ENCODE assay signal across 8 cellular contexts in genomic region chr1:120723715-120724402, GRCh38. TPM values are rescaled to one million over a fixed set of nuclear protein-coding genes. Genes with fewer than 3 reads are reported as not detected.
DNase-seq lines count a peak whose midpoint lies in the region; TF ChIP-seq lines count a peak whose summit lies in the region.
"Not testable (repeated sequence)": the region's sequence is repeated elsewhere in the genome, so short reads cannot be mapped to it uniquely, and the experiment has no call there.

NBPF26 (plus strand) TSS chr1:120723945.

- H3K4me3 ChIP-seq in MG63 (peak within 1 kb of the TSS; percentile 59), mesenchymal stem cell (ENCODE audit: insufficient read depth in 1 of 2, low read depth in 1 of 2, low read length in 2 of 2) (peak within 1 kb of the TSS; percentile 68 to 77), spleen (peak within 1 kb of the TSS in 6 of 8 donors; percentile 45 to 70 (median 54)), thymus (ENCODE audit: low read length) (peak within 1 kb of the TSS; percentile 43)

- not testable (repeated sequence) for H2BK12ac ChIP-seq in mesenchymal stem cell (ENCODE audit: low read length in 2 of 2)

- H3K36me3 ChIP-seq in MG63; mesenchymal stem cell (ENCODE audit: control insufficient read depth in 1 of 2, insufficient read depth in 2 of 2, low read depth in 1 of 2, low read length in 2 of 2); spleen; thymus (ENCODE audit: control insufficient read depth, insufficient read depth): not testable (repeated sequence)

- H3K14ac ChIP-seq in mesenchymal stem cell (ENCODE audit: low read length in 2 of 2), result not testable (repeated sequence)

- H3K4ac ChIP-seq in mesenchymal stem cell (ENCODE audit: low read depth in 1 of 2, low read length in 2 of 2), result not testable (repeated sequence)

- not testable (repeated sequence) for H3K79me1 ChIP-seq in mesenchymal stem cell (replicated peaks; ENCODE audit: low read length, poor library complexity, severe bottlenecking)

- H2BK120ac ChIP-seq in mesenchymal stem cell (ENCODE audit: low read depth, low read length), result peak within 1 kb of the TSS; percentile 19

- not testable (repeated sequence) for H3K27ac ChIP-seq in mesenchymal stem cell (ENCODE audit: low read length, poor library complexity, severe bottlenecking); thymus (ENCODE audit: low read depth)
- peak within 1 kb of the TSS in 6 of 8 donors; percentile 53 to 82 (median 68) for H3K27ac ChIP-seq in spleen

- not testable (repeated sequence) for H4K91ac ChIP-seq in mesenchymal stem cell (ENCODE audit: low read length)

- not testable (repeated sequence) for H3K4me2 ChIP-seq in mesenchymal stem cell (ENCODE audit: low read length, poor library complexity, severe bottlenecking)

- H3K4me1 ChIP-seq in mesenchymal stem cell (ENCODE audit: control insufficient read depth, insufficient read depth, low read depth, low read length); spleen; thymus (ENCODE audit: control insufficient read depth, insufficient read depth, low read length): not testable (repeated sequence)

- not testable (repeated sequence) for H2AK5ac ChIP-seq in mesenchymal stem cell (ENCODE audit: low read length, severe bottlenecking)

- TF ChIP-seq POLR2A in erythroblast (IDR thresholded peaks at IDR 0.05; ENCODE audit: low read length) (peak; percentile 14), spleen (IDR thresholded peaks at IDR 0.05) (peak in 1 of 3 donors; percentile 30)

- H4K8ac ChIP-seq in mesenchymal stem cell (ENCODE audit: low read length), result not testable (repeated sequence)

- H3K23ac ChIP-seq in mesenchymal stem cell (ENCODE audit: low read length in 2 of 2), result not testable (repeated sequence)

- H2BK15ac ChIP-seq in mesenchymal stem cell (ENCODE audit: low read depth, poor library complexity, severe bottlenecking), result not testable (repeated sequence)

- intact Hi-C loops in spleen (cut with DNase I; ENCODE audit: low total_unique reads), result not testable (repeated sequence)

- peak within 1 kb of the TSS; percentile 77 for H3K9ac ChIP-seq in mesenchymal stem cell (ENCODE audit: low read length)

- H2BK5ac ChIP-seq in mesenchymal stem cell (ENCODE audit: low read depth, low read length, poor library complexity, severe bottlenecking), result not testable (repeated sequence)

- not testable (repeated sequence) for H3K9me3 ChIP-seq in MG63; mesenchymal stem cell (ENCODE audit: control insufficient read depth, low read length); spleen; thymus (ENCODE audit: control insufficient read depth)

- peak within 1 kb of the TSS; percentile 33 to 34 for H3K18ac ChIP-seq in mesenchymal stem cell (ENCODE audit: low read depth in 1 of 2, low read length in 2 of 2)

- not testable (repeated sequence) for H3K27me3 ChIP-seq in MG63; mesenchymal stem cell (ENCODE audit: control insufficient read depth in 1 of 2, insufficient read depth in 1 of 2, low read length in 2 of 2); spleen (replicated peaks in 1 of 7); thymus (ENCODE audit: control insufficient read depth, insufficient read depth)

- DNase-seq in ELF-1 (ENCODE audit: low read depth, low spot score), result peak; percentile 70
- DNase-seq in MG63, result peak; percentile 87
- DNase-seq in T1000 (lab: John Stamatoyannopoulos, UW), result peak; percentile 81
- DNase-seq in activated gamma-delta T cell treated with Interleukin-2 at 50 U/mL for 16 hours, result peak; percentile 56
- DNase-seq in erythroblast (lab: John Stamatoyannopoulos, UW), result peak; percentile 88 to 89
- DNase-seq in mesenchymal stem cell, result peak; percentile 77
- peak; percentile 90 for DNase-seq in spleen

- no CpG with 5 or more reads among the region's 74 CpGs for WGBS in mesenchymal stem cell
- 0 to 6% (median 1%) methylated on average over 7 to 60 of the region's 74 CpGs; no CpG with 5 or more reads in 2 of the 5 donors for WGBS in spleen, 5 donors
- WGBS in thymus, result no CpG with 5 or more reads among the region's 74 CpGs

- peak within 1 kb of the TSS; percentile 23 for H2AFZ ChIP-seq in mesenchymal stem cell (ENCODE audit: low read depth, low read length)

- not testable (repeated sequence) for TF ChIP-seq CTCF in spleen (IDR thresholded peaks at IDR 0.05 in 8 of 11, conservative IDR thresholded peaks at IDR 0.05 in 3 of 11)

RNA-seq across cellular contexts. Expression of gene NBPF26, which starts in this region (rescaled TPM):
- 11.4 and 15.2 TPM in 2 replicates for total RNA-seq in MG63 (2014; rRNA removed; shearing (Covaris generic); ENCODE audit: low replicate concordance)
- 5.4 TPM for polyA plus RNA-seq in mesenchymal stem cell (2013, experiment 1 of 2)
- polyA plus RNA-seq in mesenchymal stem cell (2013, experiment 2 of 2), result 4.8 TPM
- total RNA-seq in spleen, result 10 to 100 TPM; 14.6 to 42.0 (median 30.8) TPM
- polyA plus RNA-seq in spleen (1 to 10 TPM; 1.5 to 8.7 (median 3.3) TPM), thymus (2.7 TPM)
